ENCODE assay signal across 8 cellular contexts in the genomic region with DNA sequence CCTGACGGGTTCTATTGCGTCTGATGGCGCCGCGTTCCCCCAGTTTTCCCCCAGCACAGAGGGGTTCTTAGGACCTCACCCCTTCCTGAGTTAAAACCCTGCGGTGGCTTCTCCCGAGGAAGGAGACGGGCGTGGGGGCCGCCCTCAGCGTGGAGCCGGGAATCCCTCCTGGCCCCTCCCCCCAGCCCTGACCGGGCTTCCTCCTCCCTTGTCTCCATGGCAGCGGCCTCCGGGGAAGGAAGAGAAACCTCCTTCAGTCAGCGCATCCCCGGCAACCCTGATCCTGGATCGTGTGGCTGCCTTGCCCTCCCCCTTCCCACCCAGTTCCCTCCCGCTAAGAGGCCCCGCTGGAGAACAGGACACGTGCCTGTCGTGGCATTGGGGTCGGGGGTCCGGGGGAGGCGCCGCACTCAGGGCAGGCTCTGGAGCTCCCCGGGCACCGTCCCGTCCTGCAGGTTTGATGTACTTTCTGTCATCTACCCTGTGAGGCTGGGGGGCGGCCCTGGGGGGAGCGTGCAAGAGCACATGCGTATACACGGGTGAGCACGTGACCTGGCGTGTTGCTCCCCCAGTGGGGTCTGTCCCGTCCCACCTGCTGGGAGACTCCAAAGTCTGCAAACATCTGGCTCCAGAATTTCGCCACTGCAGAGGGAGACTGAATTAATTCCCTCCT. TPM values are rescaled to one million over a fixed set of nuclear protein-coding genes. Genes with fewer than 3 reads are reported as not detected.
DNase-seq lines count a peak whose midpoint lies in the region; ATAC-seq and TF ChIP-seq lines count a peak whose summit lies in the region.

No MANE protein-coding gene starts in this region.

- H3K27me3 ChIP-seq in HCT116 (ENCODE audit: insufficient read depth, low read length) = no peaks in the 10 kb centered on the region
- H3K27me3 ChIP-seq in right cardiac atrium (ENCODE audit: control insufficient read depth, insufficient read depth) = no peaks in the 10 kb centered on the region
- no peaks in the 10 kb centered on the region for H3K27me3 ChIP-seq in stomach smooth muscle (ENCODE audit: control insufficient read depth in 1 of 2, insufficient read depth in 2 of 2, low read length in 2 of 2)
- H3K27me3 ChIP-seq in endodermal cell (ENCODE audit: control insufficient read depth, insufficient read depth, low read length, poor library complexity, severe bottlenecking) = no peaks in the 10 kb centered on the region

- ATAC-seq in HCT116 (no peak), SK-N-SH treated with all-trans-retinoic acid at 6 μM for 48 hours (peak; percentile 59), right cardiac atrium (peak; percentile 3 to 23), HG02981 (IDR thresholded peaks at IDR 0.05; ENCODE audit: unreplicated experiment) (no peak)

- H3K4me1 ChIP-seq in HCT116 (ENCODE audit: control insufficient read depth in 1 of 2, insufficient read depth in 2 of 2, low read length in 2 of 2) = peaks cover 24 to 42% of the 10 kb centered on the region in 2 experiments
- no peaks in the 10 kb centered on the region for H3K4me1 ChIP-seq in right cardiac atrium (ENCODE audit: control insufficient read depth, insufficient read depth, low read length)
- H3K4me1 ChIP-seq in stomach smooth muscle (ENCODE audit: control insufficient read depth, insufficient read depth, low read length) = peaks cover 58% of the 10 kb centered on the region
- H3K4me1 ChIP-seq in endodermal cell (ENCODE audit: control insufficient read depth, insufficient read depth, low read length) = no peaks in the 10 kb centered on the region

- H3K9me3 ChIP-seq in HCT116 (ENCODE audit: control insufficient read depth in 1 of 2, insufficient read depth in 1 of 2, low read depth in 1 of 2, low read length in 2 of 2) = no peaks in the 10 kb centered on the region
- no peaks in the 10 kb centered on the region for H3K9me3 ChIP-seq in right cardiac atrium (ENCODE audit: control insufficient read depth, low read length)
- H3K9me3 ChIP-seq in stomach smooth muscle (ENCODE audit: control insufficient read depth in 2 of 2, low read length in 2 of 2) = no peaks in the 10 kb centered on the region
- H3K9me3 ChIP-seq in endodermal cell (ENCODE audit: control insufficient read depth, low read length) = no peaks in the 10 kb centered on the region

- no peaks in the 10 kb centered on the region for H3K36me3 ChIP-seq in HCT116 (ENCODE audit: control insufficient read depth in 1 of 2, insufficient read depth in 2 of 2, low read length in 2 of 2)
- peaks cover 0 to 6% of the 10 kb centered on the region in 2 donors for H3K36me3 ChIP-seq in stomach smooth muscle (ENCODE audit: control insufficient read depth in 2 of 2, insufficient read depth in 2 of 2, low read length in 2 of 2)
- peaks cover 5% of the 10 kb centered on the region for H3K36me3 ChIP-seq in endodermal cell (ENCODE audit: control insufficient read depth, insufficient read depth, low read length)

- no peaks in the 10 kb centered on the region for H3K9me3 Mint-ChIP-seq in endodermal cell

- H3K36me3 Mint-ChIP-seq in endodermal cell (ENCODE audit: low read depth) = peaks cover 9% of the 10 kb centered on the region

- no peak overlapping the region for H3K9ac ChIP-seq in HCT116 (ENCODE audit: low read length)
- peak overlapping the region in 1 of 2 donors; percentile 29 for H3K9ac ChIP-seq in stomach smooth muscle (ENCODE audit: low read length in 2 of 2)
- no peak overlapping the region for H3K9ac ChIP-seq in endodermal cell (ENCODE audit: extremely low read depth, low read length, poor library complexity, severe bottlenecking)

- POLR2A ChIA-PET in HCT116 (lab: Charles Lee) = no interaction called here

- no peaks in the 10 kb centered on the region for H4K20me1 ChIP-seq in HCT116 (ENCODE audit: insufficient read depth)

- intact Hi-C loops in HCT116 (cut with micrococcal nuclease) = no loop called here
- intact Hi-C loops in right cardiac atrium (cut with DNase I) = no loop called here

- H3K4me1 Mint-ChIP-seq in endodermal cell = no peaks in the 10 kb centered on the region

- H3K4me2 ChIP-seq in HCT116 (ENCODE audit: low read length) = peak overlapping the region; percentile 23; the same call in 1 of the 2 replicates

- TF ChIP-seq CTCF in HCT116 (IDR thresholded peaks at IDR 0.05 in 2 of 3, conservative IDR thresholded peaks at IDR 0.05 in 1 of 3; ENCODE audit: borderline replicate concordance in 1 of 3, insufficient read depth in 1 of 3, low read depth in 2 of 3, low read length in 2 of 3) = no peak
- no peak for TF ChIP-seq CTCF in endodermal cell (conservative IDR thresholded peaks at IDR 0.05)

- no peak overlapping the region for H2AFZ ChIP-seq in HCT116 (ENCODE audit: low read depth, low read length, poor library complexity, severe bottlenecking)

- H3K4me3 Mint-ChIP-seq in endodermal cell = no peak overlapping the region

- no peak overlapping the region for H3K27ac Mint-ChIP-seq in endodermal cell

- H3K27me3 Mint-ChIP-seq in endodermal cell (ENCODE audit: insufficient read depth) = no peaks in the 10 kb centered on the region

- CTCF ChIA-PET in HCT116 (lab: Charles Lee) = no interaction called here

- RAD21 ChIA-PET in HCT116 (lab: Charles Lee; ENCODE audit: low non-redundant PET in 1 of 2, low total read pairs in 2 of 2, uncharacterized antibody in 2 of 2, unreplicated experiment in 2 of 2) = no interaction called here

- no peaks in the 10 kb centered on the region for H3K9me2 ChIP-seq in HCT116 (ENCODE audit: insufficient read depth)

- TF ChIP-seq POLR2A in HCT116 (IDR thresholded peaks at IDR 0.05; ENCODE audit: borderline replicate concordance, extremely low read depth, insufficient read depth, insufficient read length) = no peak

- no peaks in the 10 kb centered on the region; the same call in 1 of the 2 replicates for H3K79me2 ChIP-seq in HCT116 (ENCODE audit: insufficient read depth, low read length)

- H3K27ac ChIP-seq in HCT116 (ENCODE audit: low read depth, low read length) (no peak overlapping the region; the same call in 1 of the 2 replicates), right cardiac atrium (ENCODE audit: low read length) (no peak overlapping the region), stomach smooth muscle (ENCODE audit: low read length) (peak overlapping the region; percentile 96), endodermal cell (ENCODE audit: low read depth, low read length) (no peak overlapping the region)

- H3K4me3 ChIP-seq in HCT116 (replicated peaks in 1 of 2; ENCODE audit: low read depth in 1 of 2, low read length in 2 of 2) (no peak overlapping the region), right cardiac atrium (ENCODE audit: low read length) (no peak overlapping the region), stomach smooth muscle (ENCODE audit: low read length in 2 of 2) (peak overlapping the region in 1 of 2 donors; percentile 52), endodermal cell (ENCODE audit: low read length) (no peak overlapping the region)

- 44% methylated on average over 36 of the region's 37 CpGs for WGBS in right cardiac atrium
- WGBS in endodermal cell (ENCODE audit: insufficient coverage in 1 of 2, insufficient read length in 1 of 2), 2 experiments = 77 to 80% methylated on average over 26 to 37 of the region's 37 CpGs

- BruUV-seq in HCT116 (replicated peaks; lab: Mats Ljungman, UMichigan) = no TSS peak

- no peak for DNase-seq in HCT116 (ENCODE audit: low read depth, low spot score)
- peak; percentile 55 to 82 (median 76) for DNase-seq in right cardiac atrium
- no peak for DNase-seq in NK-92 treated with Interleukin-12 subunit alpha and Interleukin-12 subunit beta, amount 100 ng/mL, for 24 hours (lab: John Stamatoyannopoulos, UW)
- DNase-seq in endodermal cell = no peak
- DNase-seq in LoVo (ENCODE audit: low spot score) = no peak

- TF ChIP-seq RAD21 in HCT116 (IDR thresholded peaks at IDR 0.05; ENCODE audit: low read depth) = no peak

TF ChIP-seq in HCT116, 20 proteins besides CTCF, POLR2A, EP300 and RAD21:
- no peak for TF ChIP-seq TCF7L2 (IDR thresholded peaks at IDR 0.05; ENCODE audit: borderline replicate concordance, extremely low read depth, insufficient read depth, insufficient read length)

TF ChIP-seq in SK-N-SH treated with all-trans-retinoic acid at 6 μM for 48 hours, 23 proteins besides CTCF, POLR2A, EP300 and RAD21 (continues in another document):
- no peak for TF ChIP-seq ZNF8 (CRISPR knock-in tag; IDR thresholded peaks at IDR 0.05)
- no peak for TF ChIP-seq PPARA (CRISPR knock-in tag; IDR thresholded peaks at IDR 0.05; ENCODE audit: borderline replicate concordance)
- no peak for TF ChIP-seq ZNF70 (CRISPR knock-in tag; IDR thresholded peaks at IDR 0.05)
- no peak for TF ChIP-seq CSDC2 (CRISPR knock-in tag; IDR thresholded peaks at IDR 0.05)

RNA-seq across cellular contexts. Expression of gene CACNA1H, which starts 30.5 kb away (rescaled TPM):
- total RNA-seq in HCT116 (2021; ENCODE audit: unreplicated experiment) = 24.3 TPM
- polyA plus RNA-seq in HCT116 (2012) = 26.8 and 30.7 TPM in 2 replicates
- total RNA-seq in right cardiac atrium = 1 to 10 TPM; 4.2 to 7.8 (median 6.0) TPM
- 7.5 TPM for polyA plus RNA-seq in right cardiac atrium
- total RNA-seq in endodermal cell = 10 to 100 TPM; 31.6 to 45.0 TPM
- polyA plus RNA-seq in endodermal cell (2013, experiment 1 of 2) = 33.4 TPM
- 30.0 TPM for polyA plus RNA-seq in endodermal cell (2013, experiment 2 of 2)

RNA-seq across cellular contexts. Expression of gene TPSG1, which starts 41.7 kb away (rescaled TPM):
- total RNA-seq in HCT116 (2021; ENCODE audit: unreplicated experiment) (not detected), right cardiac atrium (under 1 TPM in 1 of 4 donors, not detected in 3; 0.21 TPM), endodermal cell (not detected)
- 0.10 and 0.16 TPM in 2 replicates for polyA plus RNA-seq in HCT116 (2012)
- not detected for polyA plus RNA-seq in right cardiac atrium
- not detected for polyA plus RNA-seq in endodermal cell (2013, experiment 1 of 2)
- polyA plus RNA-seq in endodermal cell (2013, experiment 2 of 2) = not detected

RNA-seq across cellular contexts. Expression of gene TPSB2, which starts 46.6 kb away (rescaled TPM):
- not detected for total RNA-seq in HCT116 (2021; ENCODE audit: unreplicated experiment)
- not detected in 2 replicates for polyA plus RNA-seq in HCT116 (2012)
- 1 to 10 TPM in 3 of 4 donors, not detected in 1; 3.7 to 7.1 (median 6.7) TPM for total RNA-seq in right cardiac atrium
- 1.8 TPM for polyA plus RNA-seq in right cardiac atrium
- total RNA-seq in endodermal cell = not detected
- polyA plus RNA-seq in endodermal cell (2013, experiment 1 of 2) = not detected
- not detected for polyA plus RNA-seq in endodermal cell (2013, experiment 2 of 2)

RNA-seq across cellular contexts. Expression of gene TPSAB1, which starts 57.1 kb away (rescaled TPM):
- total RNA-seq in HCT116 (2021; ENCODE audit: unreplicated experiment) (0.25 TPM), right cardiac atrium (1 to 10 TPM; 1.6 to 8.3 (median 4.7) TPM), endodermal cell (not detected)
- polyA plus RNA-seq in HCT116 (2012) = not detected in 2 replicates
- 1.2 TPM for polyA plus RNA-seq in right cardiac atrium
- not detected for polyA plus RNA-seq in endodermal cell (2013, experiment 1 of 2)
- polyA plus RNA-seq in endodermal cell (2013, experiment 2 of 2) = not detected

Comparison
In these comparisons a context has a peak if more than half of its experiments do, and no peak if none do; other contexts are left out.
1. ATAC-seq: peak in SK-N-SH treated with all-trans-retinoic acid at 6 μM for 48 hours (single experiment) and right cardiac atrium (2 of 2); none in HCT116 (single experiment) and HG02981 (single experiment).
2. DNase-seq: peak in right cardiac atrium (3 of 3); none in HCT116 (single experiment), NK-92 treated with Interleukin-12 subunit alpha and Interleukin-12 subunit beta, amount 100 ng/mL, for 24 hours (single experiment), endodermal cell (single experiment) and LoVo (single experiment).